In the genomic region with DNA sequence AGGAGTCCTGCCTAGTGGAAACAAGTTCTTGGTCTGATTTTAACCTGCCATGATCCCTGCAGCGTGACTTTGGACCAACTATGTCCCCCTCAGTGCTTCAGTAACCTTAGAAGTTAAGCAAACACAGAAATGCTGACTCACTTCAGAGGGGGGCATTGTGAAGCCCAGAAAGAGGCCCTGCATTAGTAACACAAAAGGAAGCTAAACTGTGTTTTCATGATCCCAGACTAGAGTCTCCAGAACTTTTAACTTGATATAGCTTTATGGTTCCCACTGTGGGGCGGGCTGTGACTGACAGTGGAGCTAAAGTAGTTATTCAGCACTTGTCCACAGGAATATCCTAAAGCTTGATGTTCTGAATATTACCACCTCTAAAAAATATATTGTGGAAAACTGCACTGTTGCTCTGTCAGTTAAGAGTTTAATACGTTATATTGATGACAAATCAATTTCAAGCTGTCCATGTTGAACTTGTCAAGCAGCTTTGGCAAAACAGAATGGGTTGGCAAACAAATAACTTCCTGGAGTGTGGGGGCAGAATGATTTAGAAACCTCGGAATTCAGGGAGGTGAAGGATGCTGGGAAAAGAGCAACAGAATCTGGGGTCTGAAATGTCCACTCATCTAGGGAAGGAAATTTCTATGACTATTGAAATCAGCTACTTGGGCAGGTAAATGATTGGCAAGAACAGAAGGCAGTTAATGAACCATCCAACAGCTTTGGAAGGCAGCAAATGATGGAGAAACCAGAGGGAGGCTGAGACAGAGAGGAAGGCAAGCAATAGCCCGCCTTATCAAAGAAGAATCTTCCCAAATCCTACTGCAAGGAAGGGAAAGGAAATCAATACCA, we compare ENCODE assay signal across 9 cellular contexts.
DNase-seq lines count a peak whose midpoint lies in the region; ATAC-seq, FAIRE-seq and TF ChIP-seq lines count a peak whose summit lies in the region.
"Had no signal": no experiment of that assay in that cellular context is flagged by ENCODE, and none has a peak within 500 bp of the region (broad histone marks: within the 10 kb centered on the region; RNA-seq: fewer than 3 reads in every experiment).

No MANE protein-coding gene starts in this region.

- H3K9ac ChIP-seq in adipocyte (ENCODE audit: low read length) = peak overlapping the region; percentile 53
- no peak overlapping the region for H3K9ac ChIP-seq in kidney (ENCODE audit: low read length in 2 of 2)
- H3K9ac ChIP-seq in Karpas-422 (ENCODE audit: low read length) = no peak overlapping the region

- H3K27me3 ChIP-seq in adipocyte (replicated peaks; ENCODE audit: control insufficient read depth, insufficient read depth, low read length) (no peaks in the 10 kb centered on the region), Karpas-422 (ENCODE audit: low read length) (no peaks in the 10 kb centered on the region), small intestine (ENCODE audit: control insufficient read depth in 2 of 2, insufficient read depth in 2 of 2, low read length in 2 of 2) (no peaks in the 10 kb centered on the region)

- no peak for ATAC-seq in HG03457 (IDR thresholded peaks at IDR 0.05; ENCODE audit: unreplicated experiment)

- H3K4me3 ChIP-seq in adipocyte (ENCODE audit: low read length) (peak overlapping the region; percentile 57), kidney (ENCODE audit: low read length in 2 of 2) (peak overlapping the region; percentile 33 to 37), Karpas-422 (ENCODE audit: low read length) (no peak overlapping the region), small intestine (ENCODE audit: low read depth in 1 of 2, low read length in 2 of 2) (no peak overlapping the region)

- no peak overlapping the region for H3K4me2 ChIP-seq in Karpas-422 (ENCODE audit: low read depth, low read length, poor library complexity, severe bottlenecking)

- H3K36me3 ChIP-seq in adipocyte (ENCODE audit: control insufficient read depth, insufficient read depth, low read length, severe bottlenecking) (no peaks in the 10 kb centered on the region), kidney (ENCODE audit: control insufficient read depth in 1 of 2, insufficient read depth in 2 of 2, low read length in 2 of 2) (no peaks in the 10 kb centered on the region), Karpas-422 (ENCODE audit: insufficient read depth, low read length) (no peaks in the 10 kb centered on the region), small intestine (ENCODE audit: control insufficient read depth in 2 of 2, insufficient read depth in 2 of 2, low read length in 2 of 2) (no peaks in the 10 kb centered on the region)

- H4K20me1 ChIP-seq in Karpas-422 (ENCODE audit: insufficient read depth, low read depth, low read length) = no peaks in the 10 kb centered on the region

- H3K27ac ChIP-seq in kidney (ENCODE audit: low read depth in 2 of 2, low read length in 2 of 2) (peak overlapping the region; percentile 40 to 64), Karpas-422 (ENCODE audit: low read length) (no peak overlapping the region), small intestine (ENCODE audit: low read depth in 1 of 2, low read length in 1 of 2) (no peak overlapping the region)

- TF ChIP-seq CTCF in kidney (IDR thresholded peaks at IDR 0.05; ENCODE audit: borderline replicate concordance, extremely low read depth, insufficient read depth) = no peak

- FAIRE-seq in kidney (lab: Jason Lieb, UNC) = peak; percentile 8
- no peak for FAIRE-seq in small intestine (lab: Jason Lieb, UNC)
- FAIRE-seq: TTC549 had no signal

- intact Hi-C loops in kidney (cut with DNase I) = no loop called here

- H2AFZ ChIP-seq in Karpas-422 (ENCODE audit: low read length) = no peak overlapping the region

- H3K9me3 ChIP-seq in adipocyte (ENCODE audit: control insufficient read depth, low read length) (no peaks in the 10 kb centered on the region), kidney (ENCODE audit: control insufficient read depth in 1 of 2, low read length in 2 of 2) (no peaks in the 10 kb centered on the region), Karpas-422 (ENCODE audit: low read length) (no peaks in the 10 kb centered on the region), small intestine (ENCODE audit: control insufficient read depth, low read depth) (no peaks in the 10 kb centered on the region)

- no peaks in the 10 kb centered on the region for H3K79me2 ChIP-seq in Karpas-422 (ENCODE audit: low read length)

- H3K4me1 ChIP-seq in adipocyte (ENCODE audit: control insufficient read depth, insufficient read depth, low read length) (peaks cover 30% of the 10 kb centered on the region), kidney (ENCODE audit: control insufficient read depth in 1 of 2, insufficient read depth in 1 of 2, low read depth in 1 of 2, low read length in 2 of 2) (peaks cover 11 to 17% of the 10 kb centered on the region in 2 donors), Karpas-422 (ENCODE audit: low read length) (no peaks in the 10 kb centered on the region), small intestine (ENCODE audit: control insufficient read depth in 2 of 2, insufficient read depth in 1 of 2, low read depth in 1 of 2, low read length in 1 of 2) (no peaks in the 10 kb centered on the region)

- no peaks in the 10 kb centered on the region for H3K9me2 ChIP-seq in Karpas-422 (replicated peaks; ENCODE audit: insufficient read depth, low read length)

- 58 to 65% (median 61%) methylated on average over 5 of the region's 5 CpGs for WGBS in small intestine, 3 donors

- DNase-seq in A172 (ENCODE audit: low spot score) = peak; percentile 84
- DNase-seq in HT1080 (ENCODE audit: low read depth) = peak; percentile 88
- DNase-seq in adipocyte (ENCODE audit: low read depth) = peak; percentile 93
- no peak for DNase-seq in kidney
- DNase-seq in Karpas-422 = no peak
- DNase-seq in SK-N-DZ (ENCODE audit: low spot score) = no peak
- no peak for DNase-seq in small intestine

Comparison
In these comparisons a context has a peak if more than half of its experiments do, and no peak if none do; other contexts are left out.
1. DNase-seq: peak in A172 (single experiment), HT1080 (single experiment) and adipocyte (single experiment); none in kidney (single experiment), Karpas-422 (single experiment), SK-N-DZ (single experiment) and small intestine (single experiment).
2. H3K4me3 ChIP-seq: peak in adipocyte (single experiment) and kidney (2 of 2); none in Karpas-422 (single experiment) and small intestine (0 of 2).
3. H3K27ac ChIP-seq: peak in kidney (2 of 2); none in Karpas-422 (single experiment) and small intestine (0 of 2).